ENCODE assay signal across 16 cellular contexts in genomic region chr6:108585921-108586320, GRCh38. TPM values are rescaled to one million over a fixed set of nuclear protein-coding genes. Genes with fewer than 3 reads are reported as not detected.
DNase-seq lines count a peak whose midpoint lies in the region; ATAC-seq and TF ChIP-seq lines count a peak whose summit lies in the region.
"Had no signal": no experiment of that assay in that cellular context is flagged by ENCODE, and none has a peak within 500 bp of the region (broad histone marks: within the 10 kb centered on the region; RNA-seq: fewer than 3 reads in every experiment).

No MANE protein-coding gene starts in this region.

- H3K9ac ChIP-seq in MM.1S (ENCODE audit: low read length): peak overlapping the region; percentile 47

- no peak for TF ChIP-seq POLR2A in testis (IDR thresholded peaks at IDR 0.05)

- H3K4me3 ChIP-seq in MM.1S (ENCODE audit: low read length): peak overlapping the region; percentile 27
- no peak overlapping the region for H3K4me3 ChIP-seq in neutrophil (ENCODE audit: low read depth in 1 of 2, low read length in 1 of 2)
- H3K4me3 ChIP-seq in testis: no peak overlapping the region
- H3K4me3 ChIP-seq: HAP-1 had no signal

- intact Hi-C loops in testis (cut with DNase I; ENCODE audit: low total_unique reads): no loop called here

- no peaks in the 10 kb centered on the region for H3K9me3 ChIP-seq in MM.1S (replicated peaks; ENCODE audit: insufficient read depth, low read length)
- H3K9me3 ChIP-seq in neutrophil: no peaks in the 10 kb centered on the region
- no peaks in the 10 kb centered on the region for H3K9me3 ChIP-seq in testis
- H3K9me3 ChIP-seq: BE2C, HAP-1 had no signal

- H3K79me2 ChIP-seq in MM.1S (ENCODE audit: low read length): peaks cover 98% of the 10 kb centered on the region

- peak overlapping the region; percentile 97 for H3K27ac ChIP-seq in MM.1S (ENCODE audit: low read length)
- peak overlapping the region; percentile 62 for H3K27ac ChIP-seq in cingulate gyrus (ENCODE audit: low read depth, low read length)
- H3K27ac ChIP-seq in neutrophil: peak overlapping the region; percentile 29
- H3K27ac ChIP-seq in testis: peak overlapping the region; percentile 71 to 73
- H3K27ac ChIP-seq: brain microvascular endothelial cell had no signal

- peaks cover 47% of the 10 kb centered on the region for H4K20me1 ChIP-seq in MM.1S (ENCODE audit: insufficient read depth, low read length)

- H3K27me3 ChIP-seq in MM.1S (replicated peaks; ENCODE audit: insufficient read depth, low read length) (no peaks in the 10 kb centered on the region), neutrophil (no peaks in the 10 kb centered on the region), testis (no peaks in the 10 kb centered on the region)
- H3K27me3 ChIP-seq: BE2C, brain microvascular endothelial cell had no signal

- no peak for ATAC-seq in GM18502 (IDR thresholded peaks at IDR 0.05; ENCODE audit: poor library complexity, unreplicated experiment)
- no peak for ATAC-seq in GM21619 (IDR thresholded peaks at IDR 0.05; ENCODE audit: unreplicated experiment)
- ATAC-seq: sciatic nerve; stimulated activated naive CD8-positive, alpha-beta T cell treated with anti-CD3 and anti-CD28 coated beads, Interleukin-15, Interleukin-2, amounts not matched to agents 100 U/mL and 50 U/mL, for 24 hours had no signal

- H3F3A ChIP-seq in MM.1S (ENCODE audit: insufficient read depth, low read length): peaks cover 97% of the 10 kb centered on the region

- no peak overlapping the region for H2AFZ ChIP-seq in MM.1S (ENCODE audit: low read length)

- WGBS in testis, 2 donors: 61 to 65% methylated on average over 4 of the region's 4 CpGs

- DNase-seq in MM.1S (no peak), testis (no peak), NCI-H774 (lab: John Stamatoyannopoulos, UW) (no peak)
- DNase-seq: activated naive CD4-positive, alpha-beta T cell; BE2C; brain microvascular endothelial cell; naive B cell; NCI-H1436; NCI-H345; stimulated activated naive CD8-positive, alpha-beta T cell treated with anti-CD3 and anti-CD28 coated beads, Interleukin-15, Interleukin-2, amounts not matched to agents 100 U/mL and 50 U/mL, for 24 hours had no signal

- H3K36me3 ChIP-seq in MM.1S (replicated peaks; ENCODE audit: insufficient read depth, low read length) (no peaks in the 10 kb centered on the region), neutrophil (no peaks in the 10 kb centered on the region), testis (ENCODE audit: low read depth, missing control alignments) (no peaks in the 10 kb centered on the region)
- H3K36me3 ChIP-seq: BE2C, brain microvascular endothelial cell, HAP-1 had no signal

- TF ChIP-seq CTCF in MM.1S (IDR thresholded peaks at IDR 0.05; ENCODE audit: low read length): no peak
- TF ChIP-seq CTCF in neutrophil (IDR thresholded peaks at IDR 0.05): no peak
- TF ChIP-seq CTCF in testis (IDR thresholded peaks at IDR 0.05): no peak

- peaks cover 86% of the 10 kb centered on the region for H3K4me1 ChIP-seq in MM.1S (ENCODE audit: low read length)
- H3K4me1 ChIP-seq in neutrophil (ENCODE audit: control insufficient read depth in 1 of 2, insufficient read depth in 1 of 2, low read depth in 1 of 2, low read length in 1 of 2): peaks cover 28 to 77% of the 10 kb centered on the region in 2 experiments
- H3K4me1 ChIP-seq in testis: peaks cover 92% of the 10 kb centered on the region

- H3K9me2 ChIP-seq in MM.1S (replicated peaks; ENCODE audit: insufficient read depth, low read length): no peaks in the 10 kb centered on the region

- peak overlapping the region; percentile 65 for H3K4me2 ChIP-seq in MM.1S (ENCODE audit: low read depth, low read length)

RNA-seq across cellular contexts. Expression of gene FOXO3, which starts 25.2 kb away (rescaled TPM):
- total RNA-seq in testis: 100 to 1,000 TPM in 1 of 2 donors, 10 to 100 TPM in 1; 81.5 to 112 TPM
- 27.5 TPM for polyA plus RNA-seq in testis (ENCODE audit: insufficient read depth, low read depth, low replicate concordance)

Comparison
In these comparisons a context has a peak if more than half of its experiments do, and no peak if none do; other contexts are left out.
1. H3K27ac ChIP-seq: peak in every context shown above with its lines; median percentile 97 in MM.1S; 72 in testis; 62 in cingulate gyrus; 29 in neutrophil.